In genomic region chr20:62066983-62067433, GRCh38 we compare ENCODE assay signal across 8 cellular contexts. TPM values are rescaled to one million over a fixed set of nuclear protein-coding genes. Genes with fewer than 3 reads are reported as not detected.
DNase-seq lines count a peak whose midpoint lies in the region; ATAC-seq and TF ChIP-seq lines count a peak whose summit lies in the region.

No MANE protein-coding gene starts in this region.

- intact Hi-C loops in body of pancreas (cut with DNase I), result no loop called here

- H3K27me3 ChIP-seq in body of pancreas (no peaks in the 10 kb centered on the region), kidney epithelial cell (ENCODE audit: control insufficient read depth, insufficient read depth, low read length) (no peaks in the 10 kb centered on the region)

- no peaks in the 10 kb centered on the region for H3K9me3 Mint-ChIP-seq in IgD-negative memory B cell

- peaks cover 5% of the 10 kb centered on the region for H3K27me3 Mint-ChIP-seq in IgD-negative memory B cell

- no peak for TF ChIP-seq POLR2A in body of pancreas (IDR thresholded peaks at IDR 0.05)

- ATAC-seq in body of pancreas, result no peak
- no peak for ATAC-seq in stimulated activated naive CD8-positive, alpha-beta T cell treated with anti-CD3 and anti-CD28 coated beads, Interleukin-15, Interleukin-2, amounts not matched to agents 100 U/mL and 50 U/mL, for 24 hours
- no peak for ATAC-seq in HG03196 (IDR thresholded peaks at IDR 0.05; ENCODE audit: unreplicated experiment)

- peak overlapping the region; percentile 93 to 97 (median 95) for H3K27ac ChIP-seq in body of pancreas

- DNase-seq in DMS114 treated with DMSO at 0.1 percent for 48 hours (lab: John Stamatoyannopoulos, UW; ENCODE audit: unreplicated experiment), result peak; percentile 13
- peak in 2 of 4 donors; percentile 31 to 36 for DNase-seq in body of pancreas
- no peak for DNase-seq in kidney epithelial cell (ENCODE audit: low read depth)
- DNase-seq in stimulated activated naive CD8-positive, alpha-beta T cell treated with anti-CD3 and anti-CD28 coated beads, Interleukin-15, Interleukin-2, amounts not matched to agents 100 U/mL and 50 U/mL, for 24 hours, result peak; percentile 35
- no peak for DNase-seq in NCI-H2171 treated with DMSO at 0.1 percent for 48 hours (lab: John Stamatoyannopoulos, UW)
- DNase-seq in NCI-H2029 (lab: John Stamatoyannopoulos, UW), result no peak

- H3K36me3 Mint-ChIP-seq in IgD-negative memory B cell, result peaks cover 2% of the 10 kb centered on the region

- peak overlapping the region; percentile 84 to 96 (median 94) for H3K4me3 Mint-ChIP-seq in IgD-negative memory B cell

- H3K36me3 ChIP-seq in body of pancreas (replicated peaks in 1 of 2; ENCODE audit: insufficient read depth in 1 of 2, low read depth in 2 of 2) (no peaks in the 10 kb centered on the region), kidney epithelial cell (ENCODE audit: control insufficient read depth, insufficient read depth, low read length) (no peaks in the 10 kb centered on the region)

- peaks cover 48% of the 10 kb centered on the region for H3K4me1 ChIP-seq in body of pancreas

- H3K27ac Mint-ChIP-seq in IgD-negative memory B cell, result peak overlapping the region; percentile 63 to 97 (median 92)

- WGBS in body of pancreas, 2 donors, result 13 to 16% methylated on average over 15 of the region's 15 CpGs

- no peaks in the 10 kb centered on the region for H3K9me3 ChIP-seq in body of pancreas

- peaks cover 19 to 24% (median 22%) of the 10 kb centered on the region in 3 donors for H3K4me1 Mint-ChIP-seq in IgD-negative memory B cell

- H3K4me3 ChIP-seq in body of pancreas (peak overlapping the region in 1 of 2 donors; percentile 27), kidney epithelial cell (ENCODE audit: low read depth, low read length) (peak overlapping the region; percentile 53)

- no peak for TF ChIP-seq CTCF in body of pancreas (IDR thresholded peaks at IDR 0.05)
- no peak for TF ChIP-seq CTCF in kidney epithelial cell (IDR thresholded peaks at IDR 0.05; ENCODE audit: insufficient read depth, low read length, poor library complexity, severe bottlenecking)

RNA-seq across cellular contexts. Expression of gene TAF4, which starts 1.3 kb away (rescaled TPM):
- 3.4 TPM for polyA plus RNA-seq in IgD-negative memory B cell
- total RNA-seq in body of pancreas, result 10 to 100 TPM; 12.7 to 29.0 TPM
- 5.9 and 24.9 TPM in 2 replicates for total RNA-seq in kidney epithelial cell

RNA-seq across cellular contexts. Expression of gene LSM14B, which starts 55.3 kb away (rescaled TPM):
- polyA plus RNA-seq in IgD-negative memory B cell, result 0.98 TPM
- total RNA-seq in body of pancreas, result 10 to 100 TPM; 11.5 to 12.2 TPM
- 23.3 and 34.2 TPM in 2 replicates for total RNA-seq in kidney epithelial cell

Comparison
In these comparisons a context has a peak if more than half of its experiments do, and no peak if none do; other contexts are left out.
1. DNase-seq: peak in DMS114 treated with DMSO at 0.1 percent for 48 hours (single experiment) and stimulated activated naive CD8-positive, alpha-beta T cell treated with anti-CD3 and anti-CD28 coated beads, Interleukin-15, Interleukin-2, amounts not matched to agents 100 U/mL and 50 U/mL, for 24 hours (single experiment); none in kidney epithelial cell (single experiment), NCI-H2171 treated with DMSO at 0.1 percent for 48 hours (single experiment) and NCI-H2029 (single experiment).